ENCODE assay signal across 27 cellular contexts in genomic region chr16:56859636-56860035, GRCh38. TPM values are rescaled to one million over a fixed set of nuclear protein-coding genes. Genes with fewer than 3 reads are reported as not detected.
DNase-seq lines count a peak whose midpoint lies in the region; ATAC-seq and TF ChIP-seq lines count a peak whose summit lies in the region.
"Had no signal": no experiment of that assay in that cellular context is flagged by ENCODE, and none has a peak within 500 bp of the region (broad histone marks: within the 10 kb centered on the region; RNA-seq: fewer than 3 reads in every experiment).

No MANE protein-coding gene starts in this region.

- peak overlapping the region; percentile 50; the same call in 1 of the 2 replicates for H3K4me3 ChIP-seq in DOHH2 (ENCODE audit: low read length)
- no peak overlapping the region for H3K4me3 ChIP-seq in ovary
- H3K4me3 ChIP-seq: dorsolateral prefrontal cortex, hepatocyte, lung, uterus had no signal

- H4K20me1 ChIP-seq in DOHH2 (ENCODE audit: control insufficient read depth, insufficient read depth, low read depth, low read length), result no peaks in the 10 kb centered on the region

- CTCF ChIA-PET in activated CD8-positive, alpha-beta memory T cell treated with anti-CD3 and anti-CD28 coated beads, Interleukin-2, amount 10 ng/mL, durations not matched to agents 7 days and 5 days (lab: Charles Lee), result interaction anchor here (0.6 to 2.0 kb wide), 11 partner anchors 9 to 158 kb away, joined by 3 to 15 read pairs (median 3); partner anchors contain the start of gene NLRC5

- no peaks in the 10 kb centered on the region for H3K9me3 Mint-ChIP-seq in activated CD8-positive, alpha-beta memory T cell treated with anti-CD3 and anti-CD28 coated beads, Interleukin-2, amount 10 ng/mL, durations not matched to agents 7 days and 5 days (ENCODE audit: low read depth)
- H3K9me3 Mint-ChIP-seq in central memory CD8-positive, alpha-beta T cell, result no peaks in the 10 kb centered on the region
- H3K9me3 Mint-ChIP-seq in progenitor cell of endocrine pancreas (ENCODE audit: low read depth), result no peaks in the 10 kb centered on the region
- H3K9me3 Mint-ChIP-seq: HFFc6 had no signal

- peaks cover 55% of the 10 kb centered on the region for H3K4me1 Mint-ChIP-seq in activated CD8-positive, alpha-beta memory T cell treated with anti-CD3 and anti-CD28 coated beads, Interleukin-2, amount 10 ng/mL, durations not matched to agents 7 days and 5 days
- peaks cover 58% of the 10 kb centered on the region for H3K4me1 Mint-ChIP-seq in central memory CD8-positive, alpha-beta T cell
- H3K4me1 Mint-ChIP-seq in progenitor cell of endocrine pancreas (ENCODE audit: low read depth), result peaks cover 25% of the 10 kb centered on the region

- TF ChIP-seq EP300 in ovary (IDR thresholded peaks at IDR 0.05), result no peak

- H3K79me2 ChIP-seq in DOHH2 (ENCODE audit: control insufficient read depth, low read length), result no peaks in the 10 kb centered on the region
- H3K79me2 ChIP-seq: hepatocyte had no signal

- no peaks in the 10 kb centered on the region for H3K9me2 ChIP-seq in DOHH2 (replicated peaks; ENCODE audit: control insufficient read depth, low read length)

- no peaks in the 10 kb centered on the region for H3K36me3 ChIP-seq in DOHH2 (ENCODE audit: control insufficient read depth, low read length)
- no peaks in the 10 kb centered on the region for H3K36me3 ChIP-seq in ovary
- H3K36me3 ChIP-seq: uterus had no signal

- H3K4me2 ChIP-seq in DOHH2 (ENCODE audit: low read length), result peak overlapping the region; percentile 70

- ATAC-seq in activated CD8-positive, alpha-beta memory T cell treated with anti-CD3 and anti-CD28 coated beads, Interleukin-2, amount 10 ng/mL, durations not matched to agents 7 days and 5 days, result no peak
- no peak for ATAC-seq in central memory CD8-positive, alpha-beta T cell (replicated peaks; ENCODE audit: extremely low read depth, poor library complexity, severe bottlenecking)
- ATAC-seq in GM19324 (IDR thresholded peaks at IDR 0.05; ENCODE audit: low FRiP score, unreplicated experiment), result no peak
- ATAC-seq: foreskin keratinocyte had no signal

- H3K27ac ChIP-seq in DOHH2 (ENCODE audit: low read depth, low read length) (peak overlapping the region; percentile 62), ovary (no peak overlapping the region)
- H3K27ac ChIP-seq: C4-2B, dorsolateral prefrontal cortex, foreskin keratinocyte, HL-60, uterus, VCaP had no signal

- TF ChIP-seq CTCF in DOHH2 (IDR thresholded peaks at IDR 0.05; ENCODE audit: low read depth, low read length, poor library complexity, severe bottlenecking) (no peak), progenitor cell of endocrine pancreas (IDR thresholded peaks at IDR 0.05; ENCODE audit: unreplicated experiment) (no peak), ovary (IDR thresholded peaks at IDR 0.05) (no peak)

- H3K27me3 Mint-ChIP-seq in activated CD8-positive, alpha-beta memory T cell treated with anti-CD3 and anti-CD28 coated beads, Interleukin-2, amount 10 ng/mL, durations not matched to agents 7 days and 5 days, result peaks cover 1% of the 10 kb centered on the region
- H3K27me3 Mint-ChIP-seq in central memory CD8-positive, alpha-beta T cell, result no peaks in the 10 kb centered on the region
- no peaks in the 10 kb centered on the region for H3K27me3 Mint-ChIP-seq in progenitor cell of endocrine pancreas

- H3K36me3 Mint-ChIP-seq in activated CD8-positive, alpha-beta memory T cell treated with anti-CD3 and anti-CD28 coated beads, Interleukin-2, amount 10 ng/mL, durations not matched to agents 7 days and 5 days, result no peaks in the 10 kb centered on the region
- H3K36me3 Mint-ChIP-seq in central memory CD8-positive, alpha-beta T cell (ENCODE audit: insufficient read depth), result peaks cover 1% of the 10 kb centered on the region
- no peaks in the 10 kb centered on the region for H3K36me3 Mint-ChIP-seq in progenitor cell of endocrine pancreas (ENCODE audit: insufficient read depth)

- intact Hi-C loops in ovary (cut with DNase I), result loop anchor here in 2 of 4 donors (10.0 kb wide), 2 partner anchors 85 to 185 kb away; no protein-coding TSS in a partner anchor

- TF ChIP-seq POLR2A in ovary (IDR thresholded peaks at IDR 0.05), result no peak

- H3K4me1 ChIP-seq in DOHH2 (ENCODE audit: control insufficient read depth, low read length) (peaks cover 37% of the 10 kb centered on the region), ovary (ENCODE audit: insufficient read depth) (no peaks in the 10 kb centered on the region)
- H3K4me1 ChIP-seq: foreskin keratinocyte, uterus had no signal

- H3F3A ChIP-seq in DOHH2 (ENCODE audit: control insufficient read depth, insufficient read depth), result peaks cover 5% of the 10 kb centered on the region; the same call in 1 of the 2 replicates

- H3K27ac Mint-ChIP-seq in activated CD8-positive, alpha-beta memory T cell treated with anti-CD3 and anti-CD28 coated beads, Interleukin-2, amount 10 ng/mL, durations not matched to agents 7 days and 5 days, result peak overlapping the region; percentile 93
- peak overlapping the region; percentile 94 for H3K27ac Mint-ChIP-seq in central memory CD8-positive, alpha-beta T cell (ENCODE audit: low read depth)
- peak overlapping the region; percentile 29 for H3K27ac Mint-ChIP-seq in progenitor cell of endocrine pancreas
- H3K27ac Mint-ChIP-seq: HFFc6 had no signal

- no peak for DNase-seq in activated CD8-positive, alpha-beta memory T cell treated with anti-CD3 and anti-CD28 coated beads, Interleukin-2, amount 10 ng/mL, durations not matched to agents 7 days and 5 days
- no peak for DNase-seq in activated CD8-positive, alpha-beta memory T cell treated with anti-CD3 and anti-CD28 coated beads for 24 hours
- no peak for DNase-seq in central memory CD8-positive, alpha-beta T cell (ENCODE audit: low spot score in 2 of 2)
- DNase-seq in progenitor cell of endocrine pancreas (ENCODE audit: low spot score, unreplicated experiment), result no peak
- DNase-seq in ovary, result no peak
- DNase-seq in RKO (ENCODE audit: low spot score), result no peak
- DNase-seq: amniotic stem cell; DMS79 treated with DMSO at 0.1 percent for 48 hours; dorsolateral prefrontal cortex; foreskin keratinocyte; HFFc6; NCI-H187 treated with DMSO at 0.1 percent for 48 hours; stimulated activated CD4-positive, alpha-beta T cell treated with anti-CD3 and anti-CD28 coated beads, Interleukin-4, amount 100 ng/mL, for 1 hour; uterus had no signal

- no peak overlapping the region for H3K4me3 Mint-ChIP-seq in activated CD8-positive, alpha-beta memory T cell treated with anti-CD3 and anti-CD28 coated beads, Interleukin-2, amount 10 ng/mL, durations not matched to agents 7 days and 5 days
- no peak overlapping the region for H3K4me3 Mint-ChIP-seq in central memory CD8-positive, alpha-beta T cell
- no peak overlapping the region for H3K4me3 Mint-ChIP-seq in progenitor cell of endocrine pancreas (ENCODE audit: low read depth)
- H3K4me3 Mint-ChIP-seq: HFFc6 had no signal

- no peaks in the 10 kb centered on the region for H3K9me3 ChIP-seq in DOHH2 (ENCODE audit: control insufficient read depth, insufficient read depth, low read length)
- no peaks in the 10 kb centered on the region for H3K9me3 ChIP-seq in ovary
- H3K9me3 ChIP-seq: uterus had no signal

- 90 to 97% (median 93%) methylated on average over 2 of the region's 2 CpGs for WGBS in ovary, 3 donors

- H3K27me3 ChIP-seq in DOHH2 (ENCODE audit: control insufficient read depth, low read length) (no peaks in the 10 kb centered on the region), ovary (no peaks in the 10 kb centered on the region)
- H3K27me3 ChIP-seq: dorsolateral prefrontal cortex, foreskin keratinocyte, hepatocyte, uterus had no signal

RNA-seq across cellular contexts. Expression of gene SLC12A3, which starts 5.4 kb away (rescaled TPM):
- total RNA-seq in activated CD8-positive, alpha-beta memory T cell treated with anti-CD3 and anti-CD28 coated beads, Interleukin-2, amount 10 ng/mL, durations not matched to agents 7 days and 5 days, result not detected
- total RNA-seq in progenitor cell of endocrine pancreas, result not detected in 2 replicates
- total RNA-seq in ovary, result under 1 TPM in 1 of 7 donors, not detected in 6; 0.37 TPM
- polyA plus RNA-seq in ovary, result under 1 TPM in 1 of 2 donors, not detected in 1; 0.04 TPM
- total RNA-seq: A673; cardiac septum; epithelial cell of proximal tubule; foreskin keratinocyte; hepatocyte; HFFc6; lung; NCI-H460; pulmonary artery endothelial cell; T-helper 1 cell treated with Interleukin-12 subunit alpha and Interleukin-12 subunit beta and Interleukin-4 antibody, amounts not matched to agents 30 ng/mL and 1 ng/mL, for 36 hours had no signal
- polyA plus RNA-seq: foreskin keratinocyte, hepatocyte had no signal

Comparison
In these comparisons a context has a peak if more than half of its experiments do, and no peak if none do; other contexts are left out.
1. H3K27ac Mint-ChIP-seq: peak in every context shown above with its lines; median percentile 94 in central memory CD8-positive, alpha-beta T cell; 93 in activated CD8-positive, alpha-beta memory T cell treated with anti-CD3 and anti-CD28 coated beads, Interleukin-2, amount 10 ng/mL, durations not matched to agents 7 days and 5 days; 29 in progenitor cell of endocrine pancreas.